ENCODE assay signal across 1 cellular context in genomic region chr16:780296-780695, GRCh38.
TF ChIP-seq lines count a peak whose summit lies in the region.

No MANE protein-coding gene starts in this region.

TF ChIP-seq in K562, 482 proteins besides CTCF, POLR2A, EP300 and RAD21:
- TF ChIP-seq MAX (CRISPR knock-in tag; IDR thresholded peaks at IDR 0.05) (peak; percentile 66), HMBOX1 (IDR thresholded peaks at IDR 0.05) (no peak), ATF1 (CRISPR knock-in tag; IDR thresholded peaks at IDR 0.05) (no peak), ATF1 (tag; IDR thresholded peaks at IDR 0.05) (no peak), TRIM25 (IDR thresholded peaks at IDR 0.05; ENCODE audit: borderline replicate concordance) (no peak), TSC22D4 (tag; IDR thresholded peaks at IDR 0.05) (no peak), ZFP30 (CRISPR knock-in tag; IDR thresholded peaks at IDR 0.05; ENCODE audit: borderline replicate concordance) (no peak)
TF ChIP-seq in K562: peak in this region for 1.
